In the genomic region with DNA sequence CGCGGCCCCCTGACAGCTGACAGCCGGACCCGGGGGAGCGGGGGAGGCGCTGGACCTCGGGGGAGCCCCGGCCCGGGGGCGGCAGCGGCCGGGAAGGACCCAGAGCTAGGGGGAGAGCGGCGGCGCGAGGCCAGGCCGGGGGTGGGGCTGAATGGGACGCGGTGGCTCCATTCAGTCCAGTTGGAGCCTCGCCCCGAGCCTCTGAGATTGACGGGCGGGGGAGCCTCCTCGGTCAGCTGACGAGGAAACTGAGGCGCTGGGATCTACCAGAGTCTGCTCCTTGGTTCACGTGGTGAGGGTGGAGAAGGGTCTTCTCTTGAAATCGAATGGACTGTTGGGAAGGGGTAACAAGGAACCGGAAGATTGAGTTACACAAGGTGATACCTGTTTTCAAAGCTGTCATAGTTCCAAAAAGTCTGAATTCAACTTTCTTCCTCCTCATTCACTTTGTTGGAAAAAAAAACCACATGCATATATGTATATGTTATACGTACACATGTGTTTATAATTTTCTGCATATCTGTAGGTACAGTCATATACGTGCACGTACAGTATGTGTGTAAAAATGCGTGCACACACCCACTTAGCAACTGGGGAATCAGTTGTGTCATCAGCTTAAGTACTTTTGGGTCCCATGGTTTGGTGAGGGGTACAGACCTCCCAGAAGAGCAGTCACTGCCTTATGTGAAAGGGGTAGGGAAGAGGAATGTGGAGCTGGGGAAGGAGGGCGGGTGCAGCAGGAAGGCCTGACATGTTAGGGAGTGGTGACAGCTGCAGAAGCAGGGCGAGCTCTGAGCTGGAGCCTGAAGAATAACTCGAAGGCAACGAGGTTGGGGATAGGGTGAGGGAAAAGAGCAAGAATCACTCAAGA, we compare ENCODE assay signal across 6 cellular contexts. TPM values are rescaled to one million over a fixed set of nuclear protein-coding genes. Genes with fewer than 3 reads are reported as not detected.
DNase-seq lines count a peak whose midpoint lies in the region; ATAC-seq and TF ChIP-seq lines count a peak whose summit lies in the region.

No MANE protein-coding gene starts in this region.

- peak overlapping the region; percentile 99 for H3K4me2 ChIP-seq in trophoblast cell (ENCODE audit: low read length)

- peak overlapping the region; percentile 34 for H3K23ac ChIP-seq in trophoblast cell (ENCODE audit: low read length)

- peak overlapping the region; percentile 79 for H3K4me3 ChIP-seq in LNCaP clone FGC (ENCODE audit: low read depth, low read length)
- H3K4me3 ChIP-seq in duodenal mucosa (ENCODE audit: low read depth in 1 of 2, low read length in 2 of 2) = peak overlapping the region; percentile 90 to 97
- H3K4me3 ChIP-seq in trophoblast cell (ENCODE audit: low read depth, low read length) = peak overlapping the region; percentile 87

- H3K27me3 ChIP-seq in duodenal mucosa (ENCODE audit: control insufficient read depth in 1 of 2, insufficient read depth in 2 of 2, low read length in 2 of 2) (no peaks in the 10 kb centered on the region), trophoblast cell (ENCODE audit: insufficient read depth, low read length) (no peaks in the 10 kb centered on the region)

- TF ChIP-seq CTCF in LNCaP clone FGC (IDR thresholded peaks at IDR 0.05; ENCODE audit: control insufficient read depth, extremely low read depth, insufficient read depth) = no peak

- H3K9me3 ChIP-seq in duodenal mucosa (ENCODE audit: control insufficient read depth in 1 of 2, low read length in 2 of 2) = no peaks in the 10 kb centered on the region
- no peaks in the 10 kb centered on the region for H3K9me3 ChIP-seq in trophoblast cell (ENCODE audit: insufficient read depth, low read depth, low read length)

- H3K9ac ChIP-seq in duodenal mucosa (ENCODE audit: low read depth in 1 of 2, low read length in 2 of 2) (peak overlapping the region; percentile 70 to 77), trophoblast cell (ENCODE audit: low read length) (peak overlapping the region; percentile 88)

- peak overlapping the region; percentile 62 for H3K18ac ChIP-seq in trophoblast cell (ENCODE audit: low read length)

- H4K91ac ChIP-seq in trophoblast cell (ENCODE audit: low read depth, low read length) = peak overlapping the region; percentile 66

- H3K4ac ChIP-seq in trophoblast cell (ENCODE audit: low read depth, low read length) = peak overlapping the region; percentile 61

- no peak for ATAC-seq in GM18907 (IDR thresholded peaks at IDR 0.05; ENCODE audit: unreplicated experiment)

- H3K4me1 ChIP-seq in duodenal mucosa (ENCODE audit: control insufficient read depth in 1 of 2, insufficient read depth in 2 of 2, low read length in 2 of 2) (peaks cover 16 to 28% of the 10 kb centered on the region in 2 donors), trophoblast cell (ENCODE audit: control insufficient read depth in 1 of 2, insufficient read depth in 2 of 2, low read length in 2 of 2) (peaks cover 6 to 13% of the 10 kb centered on the region in 2 experiments)

- no peak overlapping the region for H2BK12ac ChIP-seq in trophoblast cell (ENCODE audit: low read length)

- peak overlapping the region; percentile 25 for H2BK5ac ChIP-seq in trophoblast cell (ENCODE audit: low read depth, low read length, poor library complexity)

- peaks cover 7% of the 10 kb centered on the region for H3K79me1 ChIP-seq in trophoblast cell (ENCODE audit: low read length)

- WGBS in trophoblast cell (ENCODE audit: extremely low coverage, insufficient coverage, insufficient read length) = no CpG with 5 or more reads among the region's 37 CpGs

- H2AK5ac ChIP-seq in trophoblast cell (ENCODE audit: low read length) = no peak overlapping the region

- H3K36me3 ChIP-seq in duodenal mucosa (ENCODE audit: control insufficient read depth in 1 of 2, insufficient read depth in 2 of 2, low read length in 2 of 2) (peaks cover 4 to 28% of the 10 kb centered on the region in 2 donors), trophoblast cell (ENCODE audit: control insufficient read depth in 1 of 2, insufficient read depth in 2 of 2, low read length in 2 of 2) (peaks cover 8 to 11% of the 10 kb centered on the region in 2 experiments)

- H3K79me2 ChIP-seq in trophoblast cell (ENCODE audit: control insufficient read depth, insufficient read depth, low read length, poor library complexity) = peaks cover 5% of the 10 kb centered on the region

- peak overlapping the region; percentile 94 for H2AFZ ChIP-seq in trophoblast cell (ENCODE audit: insufficient read depth, low read length, poor library complexity)

- H2BK120ac ChIP-seq in trophoblast cell (ENCODE audit: insufficient read depth, low read length, poor library complexity) = peak overlapping the region; percentile 38

- peak overlapping the region; percentile 57 for H4K8ac ChIP-seq in trophoblast cell (ENCODE audit: low read depth, low read length)

- H3K27ac ChIP-seq in duodenal mucosa (ENCODE audit: low read depth, low read length) (peak overlapping the region; percentile 32), trophoblast cell (ENCODE audit: low read depth, low read length) (no peak overlapping the region)

- no peak for DNase-seq in LNCaP clone FGC (ENCODE audit: low read depth)
- peak in 1 of 2 donors; percentile 4 for DNase-seq in trophoblast cell
- no peak for DNase-seq in stimulated activated CD4-positive, alpha-beta T cell treated with anti-CD3 and anti-CD28 coated beads, Interleukin-4, amount 100 ng/mL, for 24 hours
- no peak for DNase-seq in SW480 (ENCODE audit: low spot score)

- H3K14ac ChIP-seq in trophoblast cell (ENCODE audit: low read length) = peak overlapping the region; percentile 62

- H4K12ac ChIP-seq in trophoblast cell (ENCODE audit: low read depth, low read length) = no peak overlapping the region

RNA-seq across cellular contexts. Expression of a gene that starts 0.6 kb away (rescaled TPM):
- polyA plus RNA-seq in trophoblast cell (2013) = 62.6 and 68.8 TPM in 2 replicates

RNA-seq across cellular contexts. Expression of a gene that starts 1.6 kb away (rescaled TPM):
- 12.7 and 15.6 TPM in 2 replicates for polyA plus RNA-seq in trophoblast cell (2013)

RNA-seq across cellular contexts. Expression of a gene that starts 37.6 kb away (rescaled TPM):
- 1.9 and 2.1 TPM in 2 replicates for polyA plus RNA-seq in trophoblast cell (2013)

RNA-seq across cellular contexts. Expression of a gene that starts 48.8 kb away (rescaled TPM):
- polyA plus RNA-seq in trophoblast cell (2013) = 16.4 TPM in 2 replicates
